8 cellular contexts compared by ENCODE assay signal in genomic region chr5:60287174-60287771, GRCh38.
A peak's percentile ranks its signal among the peaks of the same experiment; 100 is the strongest.
DNase-seq lines count a peak whose midpoint lies in the region; ATAC-seq and TF ChIP-seq lines count a peak whose summit lies in the region.

No MANE protein-coding gene starts in this region.

- no peak overlapping the region for H3K4me3 Mint-ChIP-seq in brain

- H3K27ac ChIP-seq in gastrocnemius medialis: no peak overlapping the region

- no peaks in the 10 kb centered on the region for H3K36me3 Mint-ChIP-seq in brain

- CTCF ChIA-PET in BJ (lab: Yijun Ruan, JAX): interaction anchor here (0.7 to 2.7 kb wide), 10 partner anchors 8 to 482 kb away, joined by 3 to 32 read pairs (median 4); no protein-coding TSS in a partner anchor

- H3K9me3 Mint-ChIP-seq in brain: no peaks in the 10 kb centered on the region

- ATAC-seq in GM18502 (IDR thresholded peaks at IDR 0.05; ENCODE audit: poor library complexity, unreplicated experiment) (peak; percentile 87), HG02973 (IDR thresholded peaks at IDR 0.05; ENCODE audit: unreplicated experiment) (peak; percentile 92), gastrocnemius medialis (no peak)

- in situ Hi-C loops in gastrocnemius medialis (cut with MboI; ENCODE audit: low sequenced_read_pairs in 4 of 4): no loop called here

- POLR2A ChIA-PET in BJ (lab: Charles Lee): no interaction called here

- no peak overlapping the region for H3K27ac Mint-ChIP-seq in brain

- no peaks in the 10 kb centered on the region for H3K27me3 Mint-ChIP-seq in brain

- H3K9me3 ChIP-seq in gastrocnemius medialis: no peaks in the 10 kb centered on the region

- TF ChIP-seq CTCF in BJ (IDR thresholded peaks at IDR 0.05; ENCODE audit: insufficient read depth, low read depth, low read length): peak; percentile 63
- TF ChIP-seq CTCF in brain (conservative IDR thresholded peaks at IDR 0.05): peak; percentile 21 to 71
- TF ChIP-seq CTCF in gastrocnemius medialis (IDR thresholded peaks at IDR 0.05 in 4 of 5, conservative IDR thresholded peaks at IDR 0.05 in 1 of 5): no peak

- H3K36me3 ChIP-seq in BJ (ENCODE audit: control insufficient read depth, insufficient read depth, low read length) (no peaks in the 10 kb centered on the region), gastrocnemius medialis (no peaks in the 10 kb centered on the region)

- no peaks in the 10 kb centered on the region for H3K4me1 ChIP-seq in gastrocnemius medialis

- TF ChIP-seq POLR2A in gastrocnemius medialis (IDR thresholded peaks at IDR 0.05): no peak

- intact Hi-C loops in gastrocnemius medialis (cut with DNase I; ENCODE audit: low total_unique reads): no loop called here

- DNase-seq in BJ (ENCODE audit: low read depth) (no peak), NCI-H748 (lab: John Stamatoyannopoulos, UW; ENCODE audit: unreplicated experiment) (peak; percentile 70), lung microvascular endothelial cell (ENCODE audit: low read depth in 2 of 2) (peak; percentile 61 to 75), gastrocnemius medialis (no peak), NCI-H510A (lab: John Stamatoyannopoulos, UW) (no peak)

- H3K4me3 ChIP-seq in BJ (ENCODE audit: low read depth, low read length) (no peak overlapping the region), gastrocnemius medialis (no peak overlapping the region)

- no peaks in the 10 kb centered on the region for H3K4me1 Mint-ChIP-seq in brain

- H3K27me3 ChIP-seq in BJ (ENCODE audit: control insufficient read depth, insufficient read depth, low read length): no peaks in the 10 kb centered on the region
- H3K27me3 ChIP-seq in gastrocnemius medialis: no peaks in the 10 kb centered on the region

Comparison
In these comparisons a context has a peak if more than half of its experiments do, and no peak if none do; other contexts are left out.
1. DNase-seq: peak in NCI-H748 (single experiment) and lung microvascular endothelial cell (2 of 2); none in BJ (single experiment), gastrocnemius medialis (0 of 2) and NCI-H510A (single experiment).
2. CTCF ChIP-seq: peak in BJ (single experiment) and brain (2 of 2); none in gastrocnemius medialis (0 of 5).
3. ATAC-seq: peak in GM18502 (single experiment) and HG02973 (single experiment); none in gastrocnemius medialis (0 of 2).